ENCODE assay signal across 17 cellular contexts in genomic region chr16:85480727-85481101, GRCh38.
DNase-seq lines count a peak whose midpoint lies in the region; ATAC-seq, FAIRE-seq and TF ChIP-seq lines count a peak whose summit lies in the region.
"Had no signal": no experiment of that assay in that cellular context is flagged by ENCODE, and none has a peak within 500 bp of the region (broad histone marks: within the 10 kb centered on the region; RNA-seq: fewer than 3 reads in every experiment).

No MANE protein-coding gene starts in this region.

- 6% methylated on average over 18 of the region's 18 CpGs for WGBS in GM12878 (ENCODE audit: insufficient coverage, insufficient replicate concordance, low lambda C conversion rate, missing lambda C conversion rate)

- H2AFZ ChIP-seq in GM12878 (ENCODE audit: control insufficient read depth, low read depth, low read length) = no peak overlapping the region

- H3K36me3 Mint-ChIP-seq in progenitor cell of endocrine pancreas (ENCODE audit: insufficient read depth) = no peaks in the 10 kb centered on the region
- H3K36me3 Mint-ChIP-seq: activated naive CD4-positive, alpha-beta T cell treated with anti-CD3 and anti-CD28 coated beads, Interleukin-2, amount 50 U/mL, for 24 hours; CD4-positive, CD25-positive, alpha-beta regulatory T cell; T-cell had no signal

- SMC1A ChIA-PET in GM12878 (lab: Charles Lee; ENCODE audit: uncharacterized antibody, unreplicated experiment) = no interaction called here

- RAD21 ChIA-PET in GM12878 (lab: Charles Lee; ENCODE audit: unreplicated experiment) = no interaction called here

- no TSS peak for BruUV-seq in GM12878 (replicated peaks; lab: Mats Ljungman, UMichigan)

- H3K27me3 ChIP-seq in GM12878 (replicated peaks in 1 of 2; ENCODE audit: control insufficient read depth in 2 of 2, insufficient read depth in 2 of 2, low read length in 1 of 2) = no peaks in the 10 kb centered on the region; a peak in 1 of 4 replicates
- H3K27me3 ChIP-seq: sigmoid colon had no signal

- peak overlapping the region; percentile 44 for H3K4me2 ChIP-seq in GM12878 (ENCODE audit: control insufficient read depth, insufficient read depth)

- DNase-seq in ELF-1 (ENCODE audit: low read depth, low spot score) (peak; percentile 46), NAMALWA (ENCODE audit: low spot score) (peak; percentile 66), GM12878 (ENCODE audit: low read depth, low spot score) (no peak), progenitor cell of endocrine pancreas (ENCODE audit: low spot score, unreplicated experiment) (no peak), GM03348 (ENCODE audit: low spot score) (no peak), NCI-H226 (no peak)
- no peak for DNase-seq in activated T-cell treated with anti-CD3 and anti-CD28 coated beads, Interleukin-2, amount 50 U/mL, for 48 hours
- DNase-seq: activated CD4-positive, CD25-positive, alpha-beta regulatory T cell treated with anti-CD3 and anti-CD28 coated beads, Interleukin-2, amount 50 U/mL, for 72 hours; activated CD8-positive, alpha-beta memory T cell treated with anti-CD3 and anti-CD28 coated beads, Interleukin-2, amount 50 U/mL, for 48 hours; CD4-positive, CD25-positive, alpha-beta regulatory T cell; HFFc6; NCI-H2227 treated with DMSO at 0.1 percent for 48 hours; sigmoid colon had no signal

- CTCF ChIA-PET in GM12878 (lab: Yijun Ruan, JAX) = interaction anchor here (0.9 to 1.6 kb wide), 3 partner anchors 10 to 130 kb away, joined by 3 to 6 read pairs (median 5); no protein-coding TSS in a partner anchor

- no peaks in the 10 kb centered on the region for H3K9me3 Mint-ChIP-seq in progenitor cell of endocrine pancreas (ENCODE audit: low read depth)
- H3K9me3 Mint-ChIP-seq: activated naive CD4-positive, alpha-beta T cell treated with anti-CD3 and anti-CD28 coated beads, Interleukin-2, amount 50 U/mL, for 24 hours; CD4-positive, CD25-positive, alpha-beta regulatory T cell; HFFc6; stimulated activated naive CD8-positive, alpha-beta T cell treated with anti-CD3 and anti-CD28 coated beads, Interleukin-15, Interleukin-2, amounts not matched to agents 100 ng/mL and 50 ng/mL, for 24 hours; T-cell had no signal

- H3K4me3 Mint-ChIP-seq in progenitor cell of endocrine pancreas (ENCODE audit: low read depth) = no peak overlapping the region
- H3K4me3 Mint-ChIP-seq: activated naive CD4-positive, alpha-beta T cell treated with anti-CD3 and anti-CD28 coated beads, Interleukin-2, amount 50 U/mL, for 24 hours; CD4-positive, CD25-positive, alpha-beta regulatory T cell; HFFc6; stimulated activated naive CD8-positive, alpha-beta T cell treated with anti-CD3 and anti-CD28 coated beads, Interleukin-15, Interleukin-2, amounts not matched to agents 100 ng/mL and 50 ng/mL, for 24 hours; T-cell had no signal

- in situ Hi-C loops in GM12878 (cut with MboI) = no loop called here

- no peak overlapping the region for H3K27ac ChIP-seq in GM12878 (ENCODE audit: control insufficient read depth, insufficient read depth)
- H3K27ac ChIP-seq: sigmoid colon had no signal

- peaks cover 8% of the 10 kb centered on the region for H3K4me1 ChIP-seq in GM12878 (ENCODE audit: control insufficient read depth, insufficient read depth, low read length)

- intact Hi-C loops in GM12878 (cut with micrococcal nuclease; ENCODE audit: unreplicated experiment) = no loop called here

- no peaks in the 10 kb centered on the region for H3K79me2 ChIP-seq in GM12878 (ENCODE audit: control insufficient read depth, insufficient read depth, low read length)

- peaks cover 6% of the 10 kb centered on the region for H3K4me1 Mint-ChIP-seq in progenitor cell of endocrine pancreas (ENCODE audit: low read depth)
- H3K4me1 Mint-ChIP-seq: activated naive CD4-positive, alpha-beta T cell treated with anti-CD3 and anti-CD28 coated beads, Interleukin-2, amount 50 U/mL, for 24 hours; CD4-positive, CD25-positive, alpha-beta regulatory T cell had no signal

- H4K20me1 ChIP-seq in GM12878 (ENCODE audit: control insufficient read depth, insufficient read depth) = no peaks in the 10 kb centered on the region

- H3K36me3 ChIP-seq in GM12878 (ENCODE audit: control insufficient read depth in 2 of 2, insufficient read depth in 2 of 2, low read length in 1 of 2) = no peaks in the 10 kb centered on the region
- H3K36me3 ChIP-seq: sigmoid colon had no signal

- no peak for TF ChIP-seq RAD21 in GM12878 (IDR thresholded peaks at IDR 0.05; ENCODE audit: insufficient read depth, low read depth, low read length)

- H3K9me3 ChIP-seq in GM12878 (replicated peaks; ENCODE audit: control insufficient read depth, insufficient read depth, low read length) = no peaks in the 10 kb centered on the region
- H3K9me3 ChIP-seq: sigmoid colon had no signal

- H3K27me3 Mint-ChIP-seq in progenitor cell of endocrine pancreas = peaks cover 8% of the 10 kb centered on the region
- H3K27me3 Mint-ChIP-seq: activated naive CD4-positive, alpha-beta T cell treated with anti-CD3 and anti-CD28 coated beads, Interleukin-2, amount 50 U/mL, for 24 hours; stimulated activated naive CD8-positive, alpha-beta T cell treated with anti-CD3 and anti-CD28 coated beads, Interleukin-15, Interleukin-2, amounts not matched to agents 100 ng/mL and 50 ng/mL, for 24 hours had no signal

- POLR2A ChIA-PET in GM12878 (lab: Charles Lee) = no interaction called here

- H3K27ac Mint-ChIP-seq in progenitor cell of endocrine pancreas = peak overlapping the region; percentile 54
- H3K27ac Mint-ChIP-seq: activated naive CD4-positive, alpha-beta T cell treated with anti-CD3 and anti-CD28 coated beads, Interleukin-2, amount 50 U/mL, for 24 hours; HFFc6; stimulated activated naive CD8-positive, alpha-beta T cell treated with anti-CD3 and anti-CD28 coated beads, Interleukin-15, Interleukin-2, amounts not matched to agents 100 ng/mL and 50 ng/mL, for 24 hours; T-cell had no signal

- H3K4me3 ChIP-seq in GM12878 = no peak overlapping the region
- H3K4me3 ChIP-seq: sigmoid colon had no signal

- peak; percentile 64 for ATAC-seq in GM12878
- ATAC-seq in GM19455 (IDR thresholded peaks at IDR 0.05; ENCODE audit: unreplicated experiment) = no peak
- ATAC-seq: T-cell had no signal

- H3K9ac ChIP-seq in GM12878 (ENCODE audit: control insufficient read depth, insufficient read depth, low read length) = no peak overlapping the region

- TF ChIP-seq CTCF in GM12878 (IDR thresholded peaks at IDR 0.05 in 2 of 3, conservative IDR thresholded peaks at IDR 0.05 in 1 of 3; ENCODE audit: control insufficient read depth in 2 of 3, extremely low read depth in 1 of 3, insufficient read depth in 1 of 3, low read depth in 3 of 3, low read length in 3 of 3) = no peak
- no peak for TF ChIP-seq CTCF in progenitor cell of endocrine pancreas (IDR thresholded peaks at IDR 0.05; ENCODE audit: unreplicated experiment)

- FAIRE-seq in GM12878 (lab: Jason Lieb, UNC) = no peak

- no peak for TF ChIP-seq POLR2A in GM12878 (IDR thresholded peaks at IDR 0.05; ENCODE audit: low read depth, low read length)

- TF ChIP-seq EP300 in GM12878 (IDR thresholded peaks at IDR 0.05; ENCODE audit: borderline replicate concordance in 1 of 2, control insufficient read depth in 1 of 2, low read depth in 2 of 2, low read length in 2 of 2) = no peak

TF ChIP-seq in GM12878, 131 proteins besides CTCF, POLR2A, EP300 and RAD21 (continues in another document):
- TF ChIP-seq MEF2B (IDR thresholded peaks at IDR 0.05; ENCODE audit: partially characterized antibody, poor library complexity, severe bottlenecking) = peak; percentile 35
- no peak for TF ChIP-seq TARDBP (IDR thresholded peaks at IDR 0.05; ENCODE audit: borderline replicate concordance)
- TF ChIP-seq, protein P1, sequence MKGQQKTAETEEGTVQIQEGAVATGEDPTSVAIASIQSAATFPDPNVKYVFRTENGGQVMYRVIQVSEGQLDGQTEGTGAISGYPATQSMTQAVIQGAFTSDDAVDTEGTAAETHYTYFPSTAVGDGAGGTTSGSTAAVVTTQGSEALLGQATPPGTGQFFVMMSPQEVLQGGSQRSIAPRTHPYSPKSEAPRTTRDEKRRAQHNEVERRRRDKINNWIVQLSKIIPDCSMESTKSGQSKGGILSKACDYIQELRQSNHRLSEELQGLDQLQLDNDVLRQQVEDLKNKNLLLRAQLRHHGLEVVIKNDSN (IDR thresholded peaks at IDR 0.05; ENCODE audit: borderline replicate concordance, extremely low read length, insufficient read depth, low read depth, low read length) = no peak
- TF ChIP-seq ATF7 (IDR thresholded peaks at IDR 0.05; ENCODE audit: low read depth) = no peak
- TF ChIP-seq FOXM1 (IDR thresholded peaks at IDR 0.05; ENCODE audit: low read depth, low read length) = no peak
- TF ChIP-seq RB1 (IDR thresholded peaks at IDR 0.05; ENCODE audit: borderline replicate concordance) = no peak
- TF ChIP-seq LARP7 (IDR thresholded peaks at IDR 0.05) = no peak
- TF ChIP-seq BHLHE40 (IDR thresholded peaks at IDR 0.05; ENCODE audit: borderline replicate concordance in 1 of 2, low read depth in 2 of 2, low read length in 1 of 2) = peak; percentile 25 to 42; a peak in 2 of 4 replicates
- no peak for TF ChIP-seq ASH2L (IDR thresholded peaks at IDR 0.05; ENCODE audit: borderline replicate concordance, low read depth)
- no peak for TF ChIP-seq HDGF (IDR thresholded peaks at IDR 0.05)
- no peak for TF ChIP-seq PML (IDR thresholded peaks at IDR 0.05; ENCODE audit: low read length)
- TF ChIP-seq, protein P2, sequence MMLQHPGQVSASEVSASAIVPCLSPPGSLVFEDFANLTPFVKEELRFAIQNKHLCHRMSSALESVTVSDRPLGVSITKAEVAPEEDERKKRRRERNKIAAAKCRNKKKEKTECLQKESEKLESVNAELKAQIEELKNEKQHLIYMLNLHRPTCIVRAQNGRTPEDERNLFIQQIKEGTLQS (IDR thresholded peaks at IDR 0.05; ENCODE audit: borderline replicate concordance, extremely low read depth, low read depth, low read length) = no peak
- TF ChIP-seq STAT3 (IDR thresholded peaks at IDR 0.05; ENCODE audit: low read depth, low read length) = no peak
- no peak for TF ChIP-seq IRF5 (IDR thresholded peaks at IDR 0.05; ENCODE audit: borderline replicate concordance)

Comparison
In these comparisons a context has a peak if more than half of its experiments do, and no peak if none do; other contexts are left out.
1. DNase-seq: peak in ELF-1 (single experiment) and NAMALWA (single experiment); none in GM12878 (single experiment), progenitor cell of endocrine pancreas (single experiment), GM03348 (single experiment), activated T-cell treated with anti-CD3 and anti-CD28 coated beads, Interleukin-2, amount 50 U/mL, for 48 hours (0 of 2) and NCI-H226 (single experiment).